ENCODE assay signal across 8 cellular contexts in the genomic region with DNA sequence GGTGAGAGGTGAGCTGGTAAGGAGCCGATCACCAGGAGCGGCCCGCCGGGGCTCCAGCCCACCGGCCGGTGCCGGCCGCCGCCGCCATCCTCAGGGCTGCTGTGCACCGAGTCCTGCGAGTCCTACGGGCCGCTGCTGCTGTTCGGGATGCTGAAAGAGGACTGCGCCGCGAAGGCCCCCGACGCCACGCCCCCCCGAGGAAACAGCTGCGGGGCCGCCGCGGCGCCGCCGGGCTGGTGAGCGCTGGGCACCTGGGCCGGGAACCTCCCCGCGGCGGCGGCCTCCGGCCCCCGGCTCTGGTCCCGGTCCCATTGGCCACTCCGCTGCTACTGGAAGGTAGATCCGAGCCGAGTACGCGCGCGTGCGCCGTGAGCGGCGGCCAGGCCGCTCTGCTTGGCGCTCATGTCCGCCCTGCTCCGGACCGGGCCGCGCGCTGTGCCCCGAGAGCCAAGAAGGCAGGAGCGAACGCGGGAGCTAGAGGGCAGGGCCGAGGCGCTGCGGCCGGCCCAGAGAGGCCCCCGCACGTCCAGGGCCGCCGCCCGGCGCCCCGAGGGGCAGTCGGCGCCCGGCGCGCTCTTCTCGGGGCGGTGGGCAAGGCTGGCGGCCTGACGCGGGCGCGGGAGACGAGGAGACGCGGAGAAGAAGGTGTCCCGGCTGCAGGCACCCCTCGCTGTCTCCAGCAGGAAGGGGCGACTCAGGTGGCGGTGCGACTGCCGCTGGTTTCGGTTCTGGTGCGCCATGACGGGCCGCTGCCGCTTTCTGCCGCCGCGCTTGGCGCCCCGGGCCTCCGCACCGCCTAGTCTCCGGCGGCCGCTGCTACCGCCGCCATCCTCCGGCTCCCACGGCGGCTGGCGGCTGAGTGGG.
A peak's percentile ranks its signal among the peaks of the same experiment; 100 is the strongest.
DNase-seq lines count a peak whose midpoint lies in the region; ATAC-seq, FAIRE-seq and TF ChIP-seq lines count a peak whose summit lies in the region.

No MANE protein-coding gene starts in this region.

- H3K9me3 Mint-ChIP-seq in activated CD4-positive, alpha-beta T cell treated with anti-CD3 and anti-CD28 coated beads, Interleukin-2, amount 10 ng/mL, durations not matched to agents 24 days and 14 days: no peaks in the 10 kb centered on the region

- H3K4me2 ChIP-seq in HepG2 (ENCODE audit: low read depth, low read length): peak overlapping the region; percentile 60

- BruUV-seq in HepG2 (replicated peaks; lab: Mats Ljungman, UMichigan): no TSS peak

- peak overlapping the region; percentile 87 for H3K4me3 Mint-ChIP-seq in activated CD4-positive, alpha-beta T cell treated with anti-CD3 and anti-CD28 coated beads, Interleukin-2, amount 10 ng/mL, durations not matched to agents 24 days and 14 days

- TF ChIP-seq EP300 in HepG2 (IDR thresholded peaks at IDR 0.05; ENCODE audit: low read depth in 2 of 2, low read length in 2 of 2) (no peak), HepG2 (CRISPR knock-in tag; IDR thresholded peaks at IDR 0.05; ENCODE audit: borderline replicate concordance) (no peak)

- no peak; the same call in 1 of the 2 replicates for TF ChIP-seq CTCF in HepG2 (CRISPR knock-in tag; IDR thresholded peaks at IDR 0.05)

- peak overlapping the region; percentile 84 for H3K27ac ChIP-seq in HepG2 (ENCODE audit: extremely low read length, insufficient read depth, low read length)

- H3K27me3 Mint-ChIP-seq in activated CD4-positive, alpha-beta T cell treated with anti-CD3 and anti-CD28 coated beads, Interleukin-2, amount 10 ng/mL, durations not matched to agents 24 days and 14 days: peaks cover 28% of the 10 kb centered on the region

- intact Hi-C loops in activated CD4-positive, alpha-beta T cell treated with anti-CD3 and anti-CD28 coated beads, Interleukin-2, amount 10 ng/mL, durations not matched to agents 24 days and 14 days (cut with micrococcal nuclease): no loop called here
- intact Hi-C loops in HepG2 (cut with micrococcal nuclease; ENCODE audit: unreplicated experiment): loop anchor here (5.0 kb wide), 1 partner anchor 203 kb away; no protein-coding TSS in a partner anchor

- peak overlapping the region; percentile 74 to 81 (median 77); a peak in 5 of 6 replicates for H3K4me3 ChIP-seq in HepG2 (replicated peaks in 1 of 3; ENCODE audit: insufficient read depth in 1 of 3, low read depth in 2 of 3, low read length in 3 of 3)

- H4K20me1 ChIP-seq in HepG2 (ENCODE audit: insufficient read depth, low read length): no peaks in the 10 kb centered on the region

- POLR2A ChIA-PET in HepG2 (lab: Yijun Ruan, JAX): no interaction called here

- peaks cover 2% of the 10 kb centered on the region for H3K79me2 ChIP-seq in HepG2 (ENCODE audit: insufficient read depth, low read length)

- 0 out of 2 replicates have a peak, but pooled peaks have one; percentile 9 for TF ChIP-seq RAD21 in HepG2 (CRISPR knock-in tag; IDR thresholded peaks at IDR 0.05)

- DNase-seq in NCI-H345 (lab: John Stamatoyannopoulos, UW): peak; percentile 51
- DNase-seq in NCI-H345 treated with DMSO at 0.1 percent for 48 hours (lab: John Stamatoyannopoulos, UW; ENCODE audit: unreplicated experiment): no peak
- peak; percentile 50 for DNase-seq in NCI-H2196 (lab: John Stamatoyannopoulos, UW; ENCODE audit: unreplicated experiment)
- DNase-seq in activated CD4-positive, alpha-beta T cell treated with anti-CD3 and anti-CD28 coated beads, Interleukin-2, amount 10 ng/mL, durations not matched to agents 24 days and 14 days: peak; percentile 86
- DNase-seq in dermis microvascular lymphatic vessel endothelial cell (ENCODE audit: low read depth in 2 of 2): peak; percentile 50 to 83
- peak; percentile 56 for DNase-seq in HepG2 (ENCODE audit: low spot score)
- peak; percentile 7 to 24 for DNase-seq in stimulated activated CD4-positive, alpha-beta T cell treated with anti-CD3 and anti-CD28 coated beads, Interleukin-2, amount 100 ng/mL, for 48 hours

- no peaks in the 10 kb centered on the region for H3K27me3 ChIP-seq in HepG2 (ENCODE audit: control insufficient read depth in 1 of 2, insufficient read depth in 2 of 2, low read length in 2 of 2)

- WGBS in HepG2 (ENCODE audit: low lambda C conversion rate): 1% methylated on average over 20 of the region's 114 CpGs

- ATAC-seq in HG02885 (IDR thresholded peaks at IDR 0.05; ENCODE audit: poor library complexity, unreplicated experiment) (peak; percentile 83), HepG2 (peak; percentile 95)

- in situ Hi-C loops in HepG2 (cut with HindIII; ENCODE audit: extremely low pct_ligation_motif_present, low pct_unique_long_range_greater_than_20kb): no loop called here

- H3K36me3 Mint-ChIP-seq in activated CD4-positive, alpha-beta T cell treated with anti-CD3 and anti-CD28 coated beads, Interleukin-2, amount 10 ng/mL, durations not matched to agents 24 days and 14 days (ENCODE audit: low read depth): no peaks in the 10 kb centered on the region

- no peaks in the 10 kb centered on the region for H3K4me1 ChIP-seq in HepG2 (ENCODE audit: insufficient read depth, low read length)

- H3K36me3 ChIP-seq in HepG2 (replicated peaks in 1 of 2; ENCODE audit: control insufficient read depth in 1 of 2, insufficient read depth in 2 of 2, low read length in 2 of 2): no peaks in the 10 kb centered on the region

- H3K27ac Mint-ChIP-seq in activated CD4-positive, alpha-beta T cell treated with anti-CD3 and anti-CD28 coated beads, Interleukin-2, amount 10 ng/mL, durations not matched to agents 24 days and 14 days: no peak overlapping the region

- no peaks in the 10 kb centered on the region for H3K9me3 ChIP-seq in HepG2 (ENCODE audit: low read length)

- peaks cover 2% of the 10 kb centered on the region for H3K4me1 Mint-ChIP-seq in activated CD4-positive, alpha-beta T cell treated with anti-CD3 and anti-CD28 coated beads, Interleukin-2, amount 10 ng/mL, durations not matched to agents 24 days and 14 days

- CTCF ChIA-PET in HepG2 (lab: Yijun Ruan, JAX; ENCODE audit: low intra/inter-chr PET ratio, low total read pairs): no interaction called here

- TF ChIP-seq POLR2A in HepG2 (IDR thresholded peaks at IDR 0.05; ENCODE audit: insufficient read depth in 1 of 2, low read depth in 2 of 2, low read length in 2 of 2): peak in 1 of 2 experiments; percentile 24; a peak in 1 of 4 replicates

- no peak overlapping the region for H2AFZ ChIP-seq in HepG2 (ENCODE audit: low read length)

- peak overlapping the region; percentile 78 for H3K9ac ChIP-seq in HepG2 (ENCODE audit: insufficient read depth, low read depth, low read length)

- FAIRE-seq in HepG2 (lab: Jason Lieb, UNC): no peak

TF ChIP-seq in HepG2, 621 proteins besides CTCF, POLR2A, EP300 and RAD21 (continues in another document):
- peak; percentile 28; the same call in 1 of the 2 replicates for TF ChIP-seq SPEN (CRISPR knock-in tag; IDR thresholded peaks at IDR 0.05; ENCODE audit: low read depth)
- TF ChIP-seq, protein P1, sequence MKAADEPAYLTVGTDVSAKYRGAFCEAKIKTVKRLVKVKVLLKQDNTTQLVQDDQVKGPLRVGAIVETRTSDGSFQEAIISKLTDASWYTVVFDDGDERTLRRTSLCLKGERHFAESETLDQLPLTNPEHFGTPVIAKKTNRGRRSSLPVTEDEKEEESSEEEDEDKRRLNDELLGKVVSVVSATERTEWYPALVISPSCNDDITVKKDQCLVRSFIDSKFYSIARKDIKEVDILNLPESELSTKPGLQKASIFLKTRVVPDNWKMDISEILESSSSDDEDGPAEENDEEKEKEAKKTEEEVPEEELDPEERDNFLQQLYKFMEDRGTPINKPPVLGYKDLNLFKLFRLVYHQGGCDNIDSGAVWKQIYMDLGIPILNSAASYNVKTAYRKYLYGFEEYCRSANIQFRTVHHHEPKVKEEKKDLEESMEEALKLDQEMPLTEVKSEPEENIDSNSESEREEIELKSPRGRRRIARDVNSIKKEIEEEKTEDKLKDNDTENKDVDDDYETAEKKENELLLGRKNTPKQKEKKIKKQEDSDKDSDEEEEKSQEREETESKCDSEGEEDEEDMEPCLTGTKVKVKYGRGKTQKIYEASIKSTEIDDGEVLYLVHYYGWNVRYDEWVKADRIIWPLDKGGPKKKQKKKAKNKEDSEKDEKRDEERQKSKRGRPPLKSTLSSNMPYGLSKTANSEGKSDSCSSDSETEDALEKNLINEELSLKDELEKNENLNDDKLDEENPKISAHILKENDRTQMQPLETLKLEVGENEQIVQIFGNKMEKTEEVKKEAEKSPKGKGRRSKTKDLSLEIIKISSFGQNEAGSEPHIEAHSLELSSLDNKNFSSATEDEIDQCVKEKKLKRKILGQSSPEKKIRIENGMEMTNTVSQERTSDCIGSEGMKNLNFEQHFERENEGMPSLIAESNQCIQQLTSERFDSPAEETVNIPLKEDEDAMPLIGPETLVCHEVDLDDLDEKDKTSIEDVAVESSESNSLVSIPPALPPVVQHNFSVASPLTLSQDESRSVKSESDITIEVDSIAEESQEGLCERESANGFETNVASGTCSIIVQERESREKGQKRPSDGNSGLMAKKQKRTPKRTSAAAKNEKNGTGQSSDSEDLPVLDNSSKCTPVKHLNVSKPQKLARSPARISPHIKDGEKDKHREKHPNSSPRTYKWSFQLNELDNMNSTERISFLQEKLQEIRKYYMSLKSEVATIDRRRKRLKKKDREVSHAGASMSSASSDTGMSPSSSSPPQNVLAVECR (CRISPR knock-in tag; IDR thresholded peaks at IDR 0.05; ENCODE audit: borderline replicate concordance): peak; percentile 44; the same call in 1 of the 2 replicates
- TF ChIP-seq ZNF768 (CRISPR knock-in tag; IDR thresholded peaks at IDR 0.05): peak; percentile 65
- peak; percentile 59; the same call in 1 of the 2 replicates for TF ChIP-seq KMT2B (CRISPR knock-in tag; IDR thresholded peaks at IDR 0.05)
- peak; percentile 44; the same call in 1 of the 2 replicates for TF ChIP-seq SIN3A (IDR thresholded peaks at IDR 0.05; ENCODE audit: borderline replicate concordance, low read depth, low read length)
- TF ChIP-seq ZFY (CRISPR knock-in tag; IDR thresholded peaks at IDR 0.05): peak; percentile 96
- no peak for TF ChIP-seq ZNF879 (CRISPR knock-in tag; IDR thresholded peaks at IDR 0.05)
- no peak for TF ChIP-seq TBX2 (CRISPR knock-in tag; IDR thresholded peaks at IDR 0.05; ENCODE audit: borderline replicate concordance)
- TF ChIP-seq RBFOX2 (IDR thresholded peaks at IDR 0.05; ENCODE audit: low read depth, low read length): peak; percentile 73
- no peak for TF ChIP-seq ZBTB1 (CRISPR knock-in tag; IDR thresholded peaks at IDR 0.05; ENCODE audit: borderline replicate concordance)
- no peak for TF ChIP-seq MATR3 (CRISPR knock-in tag; IDR thresholded peaks at IDR 0.05)
- no peak for TF ChIP-seq RAD51 (IDR thresholded peaks at IDR 0.05; ENCODE audit: borderline replicate concordance)
- TF ChIP-seq PHF8 (CRISPR knock-in tag; IDR thresholded peaks at IDR 0.05): peak; percentile 62; the same call in 1 of the 2 replicates
- TF ChIP-seq SAP130 (CRISPR knock-in tag; IDR thresholded peaks at IDR 0.05; ENCODE audit: low read depth): 0 out of 2 replicates have a peak, but pooled peaks have one; percentile 12
- TF ChIP-seq YY1 (IDR thresholded peaks at IDR 0.05; ENCODE audit: insufficient read depth, insufficient replicate concordance, low read depth, low read length): peak; percentile 15
